8 cellular contexts compared by ENCODE assay signal in genomic region chr2:55232863-55233657, GRCh38. TPM values are rescaled to one million over a fixed set of nuclear protein-coding genes. Genes with fewer than 3 reads are reported as not detected.
DNase-seq lines count a peak whose midpoint lies in the region; TF ChIP-seq lines count a peak whose summit lies in the region.

No MANE protein-coding gene starts in this region.

- H3K27ac Mint-ChIP-seq in H9, result peak overlapping the region; percentile 99 to 100 (median 100)

- H3K9ac ChIP-seq in H9 (ENCODE audit: extremely low read depth, insufficient read length, low read length) (peak overlapping the region; percentile 89), parathyroid adenoma (peak overlapping the region; percentile 51)

- no peak overlapping the region for H2BK5ac ChIP-seq in H9 (ENCODE audit: insufficient read length, low read length)

- H3K36me3 ChIP-seq in DOHH2 (ENCODE audit: control insufficient read depth, low read length), result peaks cover 63% of the 10 kb centered on the region
- H3K36me3 ChIP-seq in parathyroid adenoma (ENCODE audit: control insufficient read depth, insufficient read depth, low read length), result peaks cover 2% of the 10 kb centered on the region

- peak overlapping the region; percentile 85; the same call in 1 of the 2 replicates for H3K14ac ChIP-seq in H9 (ENCODE audit: insufficient read depth, low read length)

- H3K36me3 Mint-ChIP-seq in H9 (ENCODE audit: insufficient read depth in 1 of 3, low read depth in 3 of 3), result peaks cover 31 to 58% (median 42%) of the 10 kb centered on the region in 3 experiments

- H4K8ac ChIP-seq in H9 (replicated peaks; ENCODE audit: insufficient read length, low read depth, low read length), result no peak overlapping the region

- no peak overlapping the region for H2AK5ac ChIP-seq in H9 (ENCODE audit: insufficient read length, low read length)

- H4K91ac ChIP-seq in H9 (ENCODE audit: insufficient read length, low read depth, low read length), result no peak overlapping the region

- peak overlapping the region; percentile 99 for H3K4me3 ChIP-seq in DOHH2 (ENCODE audit: low read length)
- peak overlapping the region; percentile 89 for H3K4me3 ChIP-seq in parathyroid adenoma (ENCODE audit: low read depth, low read length)

- no peaks in the 10 kb centered on the region for H3K9me3 ChIP-seq in DOHH2 (ENCODE audit: control insufficient read depth, insufficient read depth, low read length)
- H3K9me3 ChIP-seq in H9 (ENCODE audit: control insufficient read depth, low read depth, low read length), result no peaks in the 10 kb centered on the region
- H3K9me3 ChIP-seq in parathyroid adenoma (ENCODE audit: control insufficient read depth, low read length), result no peaks in the 10 kb centered on the region

- no peak overlapping the region for H3T11ph ChIP-seq in H9 (ENCODE audit: low read length)

- H2BK12ac ChIP-seq in H9 (ENCODE audit: insufficient read length, low read depth, low read length), result no peak overlapping the region

- peaks cover 10% of the 10 kb centered on the region for H3K23me2 ChIP-seq in H9 (ENCODE audit: insufficient read length, low read depth, low read length, poor library complexity, severe bottlenecking)

- H3K18ac ChIP-seq in H9 (ENCODE audit: insufficient read length, low read depth, low read length), result peak overlapping the region; percentile 28

- H2BK15ac ChIP-seq in H9 (ENCODE audit: low read depth, low read length), result no peak overlapping the region

- peaks cover 53% of the 10 kb centered on the region for H3F3A ChIP-seq in DOHH2 (ENCODE audit: control insufficient read depth, insufficient read depth)

- no peak overlapping the region for H4K5ac ChIP-seq in H9 (ENCODE audit: insufficient read length, low read depth, low read length)

- no peaks in the 10 kb centered on the region; a peak in 1 of 5 replicates for H3K9me3 Mint-ChIP-seq in H9

- no CpG with 5 or more reads among the region's 33 CpGs for WGBS in H9 (ENCODE audit: extremely low coverage, insufficient read length, low lambda C conversion rate)

- H3K79me2 ChIP-seq in DOHH2 (ENCODE audit: control insufficient read depth, low read length) (peaks cover 69% of the 10 kb centered on the region), H9 (ENCODE audit: insufficient read depth, low read length) (peaks cover 10% of the 10 kb centered on the region), parathyroid adenoma (peaks cover 11% of the 10 kb centered on the region)

- H3K56ac ChIP-seq in H9 (ENCODE audit: insufficient read length, low read depth, low read length), result no peak overlapping the region

- H2BK120ac ChIP-seq in H9 (ENCODE audit: low read depth, low read length, poor library complexity, severe bottlenecking), result no peak overlapping the region

- no peak overlapping the region; the same call in 1 of the 2 replicates for H3K4ac ChIP-seq in H9 (ENCODE audit: low read depth, low read length)

- H3K4me1 ChIP-seq in DOHH2 (ENCODE audit: control insufficient read depth, low read length) (peaks cover 41% of the 10 kb centered on the region), H9 (ENCODE audit: insufficient read depth, low read length) (no peaks in the 10 kb centered on the region), parathyroid adenoma (peaks cover 8% of the 10 kb centered on the region)

- H3K27me3 Mint-ChIP-seq in H9 (ENCODE audit: low read depth), result no peaks in the 10 kb centered on the region; the same call in 1 of the 2 replicates

- no peak for DNase-seq in H9
- peak; percentile 33 for DNase-seq in NCI-H69 (lab: John Stamatoyannopoulos, UW)
- peak; percentile 87 for DNase-seq in activated effector memory CD4-positive, alpha-beta T cell treated with anti-CD3 and anti-CD28 coated beads, Interleukin-2, amount 50 U/mL, for 16 hours
- DNase-seq in germinal center (ENCODE audit: low spot score), result peak; percentile 54
- DNase-seq in NCI-H1930 (lab: John Stamatoyannopoulos, UW), result no peak
- no peak for DNase-seq in hippocampal formation (lab: John Stamatoyannopoulos, UW)

- H3K4me1 Mint-ChIP-seq in H9, result peaks cover 19 to 24% of the 10 kb centered on the region in 2 experiments

- H2AFZ ChIP-seq in H9 (ENCODE audit: low read length) (no peak overlapping the region), parathyroid adenoma (peak overlapping the region; percentile 96)

- H3K4me2 ChIP-seq in DOHH2 (ENCODE audit: low read length) (peak overlapping the region; percentile 88), H9 (ENCODE audit: insufficient read depth, insufficient read length, low read length) (peak overlapping the region; percentile 99), parathyroid adenoma (ENCODE audit: low read length) (peak overlapping the region; percentile 95)

- H3K4me3 Mint-ChIP-seq in H9, result peak overlapping the region; percentile 97 to 99

- no peaks in the 10 kb centered on the region for H3K9me2 ChIP-seq in DOHH2 (replicated peaks; ENCODE audit: control insufficient read depth, low read length)

- no peak overlapping the region for H3K23ac ChIP-seq in H9 (ENCODE audit: insufficient read length, low read depth, low read length)

- peaks cover 7% of the 10 kb centered on the region for H3K79me1 ChIP-seq in H9 (ENCODE audit: insufficient read depth, low read depth, low read length, poor library complexity, severe bottlenecking)

- H3K27ac ChIP-seq in DOHH2 (ENCODE audit: low read depth, low read length) (peak overlapping the region; percentile 88), H9 (ENCODE audit: insufficient read length, low read depth, low read length) (peak overlapping the region; percentile 92), parathyroid adenoma (peak overlapping the region; percentile 98)

- H3K27me3 ChIP-seq in DOHH2 (ENCODE audit: control insufficient read depth, low read length), result no peaks in the 10 kb centered on the region
- H3K27me3 ChIP-seq in H9 (ENCODE audit: insufficient read depth, low read length), result no peaks in the 10 kb centered on the region
- no peaks in the 10 kb centered on the region for H3K27me3 ChIP-seq in parathyroid adenoma (ENCODE audit: control insufficient read depth, insufficient read depth, low read length)

- no peak overlapping the region for H2BK20ac ChIP-seq in H9 (ENCODE audit: low read depth, low read length, poor library complexity, severe bottlenecking)

- H4K20me1 ChIP-seq in DOHH2 (ENCODE audit: control insufficient read depth, insufficient read depth, low read depth, low read length) (peaks cover 4% of the 10 kb centered on the region), H9 (ENCODE audit: control insufficient read depth, insufficient read depth, insufficient read length) (no peaks in the 10 kb centered on the region)

- TF ChIP-seq CTCF in DOHH2 (IDR thresholded peaks at IDR 0.05; ENCODE audit: low read depth, low read length, poor library complexity, severe bottlenecking) (no peak), H9 (conservative IDR thresholded peaks at IDR 0.05) (no peak), parathyroid adenoma (IDR thresholded peaks at IDR 0.05) (no peak)

RNA-seq across cellular contexts. Expression of gene RPS27A, which starts 0.6 kb away (rescaled TPM):
- total RNA-seq in H9 (2021), result 1,367 and 1,415 TPM in 2 replicates

RNA-seq across cellular contexts. Expression of gene CLHC1, which starts 1.0 kb away (rescaled TPM):
- 8.0 and 9.2 TPM in 2 replicates for total RNA-seq in H9 (2021)

RNA-seq across cellular contexts. Expression of gene MTIF2, which starts 36.0 kb away (rescaled TPM):
- 35.6 and 36.4 TPM in 2 replicates for total RNA-seq in H9 (2021)

Comparison
In these comparisons a context has a peak if more than half of its experiments do, and no peak if none do; other contexts are left out.
1. DNase-seq: peak in NCI-H69 (single experiment), activated effector memory CD4-positive, alpha-beta T cell treated with anti-CD3 and anti-CD28 coated beads, Interleukin-2, amount 50 U/mL, for 16 hours (single experiment) and germinal center (single experiment); none in H9 (single experiment), NCI-H1930 (0 of 2) and hippocampal formation (0 of 2).
2. Peak in every context shown above with its lines, with median percentiles within 50 percentile points of each other: H3K27ac ChIP-seq and H3K4me2 ChIP-seq.